1 cellular context compared by ENCODE assay signal in genomic region chr12:92905811-92906554, GRCh38.
TF ChIP-seq lines count a peak whose summit lies in the region.

No MANE protein-coding gene starts in this region.

TF ChIP-seq in K562, 482 proteins besides CTCF, POLR2A, EP300 and RAD21:
- peak; percentile 34; the same call in 1 of the 2 replicates for TF ChIP-seq ATF3 (IDR thresholded peaks at IDR 0.05)
- no peak for TF ChIP-seq ATF3 (CRISPR knock-in tag; conservative IDR thresholded peaks at IDR 0.05)
- no peak for TF ChIP-seq NEUROD1 (IDR thresholded peaks at IDR 0.05; ENCODE audit: borderline replicate concordance, low read depth, low read length, partially characterized antibody)
